ENCODE assay signal across 11 cellular contexts in the genomic region with DNA sequence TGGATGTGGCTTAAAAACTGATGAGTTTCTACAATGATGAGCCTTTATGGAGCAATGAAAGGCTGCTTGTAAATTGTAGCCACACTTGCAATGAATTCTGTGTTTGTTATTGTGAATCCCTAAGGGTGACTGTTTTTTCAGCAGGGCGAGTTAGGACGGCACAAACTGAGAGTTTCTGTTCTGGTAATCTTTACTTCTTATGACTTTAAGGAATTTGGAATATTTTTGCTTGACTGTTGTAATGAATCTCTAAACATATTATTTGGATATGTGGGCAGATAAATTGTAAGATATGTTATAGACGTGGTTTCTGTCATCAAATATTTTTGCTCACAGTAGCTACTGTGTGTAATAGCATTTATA. TPM values are rescaled to one million over a fixed set of nuclear protein-coding genes. Genes with fewer than 3 reads are reported as not detected.
DNase-seq lines count a peak whose midpoint lies in the region; ATAC-seq and TF ChIP-seq lines count a peak whose summit lies in the region.
"Had no signal": no experiment of that assay in that cellular context is flagged by ENCODE, and none has a peak within 500 bp of the region (broad histone marks: within the 10 kb centered on the region; RNA-seq: fewer than 3 reads in every experiment).

No MANE protein-coding gene starts in this region.

- H3K4ac ChIP-seq in mesenchymal stem cell (ENCODE audit: low read depth in 1 of 2, low read length in 2 of 2) = no peak overlapping the region

- POLR2A ChIA-PET in activated CD4-positive, alpha-beta T cell treated with anti-CD3 and anti-CD28 coated beads, Interleukin-2, amount 10 ng/mL, durations not matched to agents 7 days and 5 days (lab: Charles Lee) = no interaction called here

- CTCF ChIA-PET in activated CD4-positive, alpha-beta T cell treated with anti-CD3 and anti-CD28 coated beads, Interleukin-2, amount 10 ng/mL, durations not matched to agents 7 days and 5 days (lab: Charles Lee) = interaction anchor here (0.6 to 1.6 kb wide), 3 partner anchors 9 to 349 kb away, joined by 3 to 4 read pairs (median 3); no protein-coding TSS in a partner anchor

- no peak overlapping the region for H3K14ac ChIP-seq in mesenchymal stem cell (ENCODE audit: low read length in 2 of 2)

- H2AFZ ChIP-seq in mesenchymal stem cell (ENCODE audit: low read depth, low read length) = no peak overlapping the region

- H3K4me1 ChIP-seq in cardiac muscle cell (ENCODE audit: low read depth) = peaks cover 16% of the 10 kb centered on the region
- peaks cover 0 to 78% (median 36%) of the 10 kb centered on the region in 12 donors for H3K4me1 ChIP-seq in heart left ventricle
- peaks cover 6% of the 10 kb centered on the region for H3K4me1 ChIP-seq in mesenchymal stem cell (ENCODE audit: control insufficient read depth, insufficient read depth, low read depth, low read length)

- H3K9me3 Mint-ChIP-seq in activated CD4-positive, alpha-beta T cell treated with anti-CD3 and anti-CD28 coated beads, Interleukin-2, amount 10 ng/mL, durations not matched to agents 7 days and 5 days = no peaks in the 10 kb centered on the region

- DNase-seq in cardiac muscle cell (ENCODE audit: low read depth in 1 of 2, low spot score in 1 of 2) (peak in 1 of 2 donors; percentile 12), heart left ventricle (no peak), dorsolateral prefrontal cortex (no peak), mesenchymal stem cell (peak; percentile 43), LoVo (ENCODE audit: low spot score) (no peak)
- DNase-seq in activated T-cell treated with anti-CD3 and anti-CD28 coated beads, Interleukin-2, amount 50 U/mL, for 1 hour = no peak
- DNase-seq in activated CD4-positive, alpha-beta T cell treated with anti-CD3 and anti-CD28 coated beads, Interleukin-2, amount 10 ng/mL, durations not matched to agents 7 days and 5 days = no peak
- no peak for DNase-seq in effector CD4-positive, alpha-beta T cell
- DNase-seq: NCI-H446 had no signal

- H3K27me3 Mint-ChIP-seq in activated CD4-positive, alpha-beta T cell treated with anti-CD3 and anti-CD28 coated beads, Interleukin-2, amount 10 ng/mL, durations not matched to agents 7 days and 5 days = no peaks in the 10 kb centered on the region

- no peak overlapping the region for H3K27ac Mint-ChIP-seq in activated CD4-positive, alpha-beta T cell treated with anti-CD3 and anti-CD28 coated beads, Interleukin-2, amount 10 ng/mL, durations not matched to agents 7 days and 5 days

- H3K9ac ChIP-seq in mesenchymal stem cell (ENCODE audit: low read length) = peak overlapping the region; percentile 75

- no peaks in the 10 kb centered on the region for H3K9me3 ChIP-seq in cardiac muscle cell (ENCODE audit: low read depth)
- H3K9me3 ChIP-seq in heart left ventricle = no peaks in the 10 kb centered on the region
- H3K9me3 ChIP-seq in mesenchymal stem cell (ENCODE audit: control insufficient read depth, low read length) = no peaks in the 10 kb centered on the region
- H3K9me3 ChIP-seq: A549 had no signal

- no peak overlapping the region for H4K8ac ChIP-seq in mesenchymal stem cell (ENCODE audit: low read length)

- H3K18ac ChIP-seq in mesenchymal stem cell (ENCODE audit: low read depth in 1 of 2, low read length in 2 of 2) = no peak overlapping the region

- ATAC-seq in heart left ventricle = no peak

- WGBS in heart left ventricle, 4 donors = 60 to 73% (median 68%) methylated on average over 3 of the region's 3 CpGs
- WGBS in mesenchymal stem cell = 54% methylated on average over 3 of the region's 3 CpGs

- no peak overlapping the region for H2BK12ac ChIP-seq in mesenchymal stem cell (ENCODE audit: low read length in 2 of 2)

- intact Hi-C loops in heart left ventricle (cut with DNase I) (no loop called here), dorsolateral prefrontal cortex (cut with DNase I) (loop anchor here in 1 of 2 donors (5.0 kb wide), 1 partner anchor 34 kb away; no protein-coding TSS in a partner anchor)

- peaks cover 12% of the 10 kb centered on the region for H3K79me1 ChIP-seq in mesenchymal stem cell (replicated peaks; ENCODE audit: low read length, poor library complexity, severe bottlenecking)

- H3K27me3 ChIP-seq in cardiac muscle cell = no peaks in the 10 kb centered on the region
- no peaks in the 10 kb centered on the region for H3K27me3 ChIP-seq in heart left ventricle
- H3K27me3 ChIP-seq in dorsolateral prefrontal cortex = no peaks in the 10 kb centered on the region
- H3K27me3 ChIP-seq in mesenchymal stem cell (ENCODE audit: control insufficient read depth in 1 of 2, insufficient read depth in 1 of 2, low read length in 2 of 2) = no peaks in the 10 kb centered on the region

- no peak overlapping the region for H3K4me3 Mint-ChIP-seq in activated CD4-positive, alpha-beta T cell treated with anti-CD3 and anti-CD28 coated beads, Interleukin-2, amount 10 ng/mL, durations not matched to agents 7 days and 5 days

- no peak overlapping the region for H4K91ac ChIP-seq in mesenchymal stem cell (ENCODE audit: low read length)

- H3K4me2 ChIP-seq in mesenchymal stem cell (ENCODE audit: low read length, poor library complexity, severe bottlenecking) = no peak overlapping the region
- H3K4me2 ChIP-seq: A549 had no signal

- no peak overlapping the region for H3K23ac ChIP-seq in mesenchymal stem cell (ENCODE audit: low read length in 2 of 2)

- no peak overlapping the region for H2BK5ac ChIP-seq in mesenchymal stem cell (ENCODE audit: low read depth, low read length, poor library complexity, severe bottlenecking)

- no peak for TF ChIP-seq CTCF in cardiac muscle cell (IDR thresholded peaks at IDR 0.05; ENCODE audit: low read depth, low read length)
- TF ChIP-seq CTCF in heart left ventricle (IDR thresholded peaks at IDR 0.05) = no peak
- TF ChIP-seq CTCF in dorsolateral prefrontal cortex (IDR thresholded peaks at IDR 0.05 in 54 of 56, conservative IDR thresholded peaks at IDR 0.05 in 2 of 56; ENCODE audit: low read depth in 1 of 56, partially characterized antibody in 56 of 56) = peak in 5 of 56 donors; percentile 5 to 31 (median 13)

- TF ChIP-seq POLR2A in heart left ventricle (IDR thresholded peaks at IDR 0.05) = no peak

- peaks cover 40% of the 10 kb centered on the region for H3K4me1 Mint-ChIP-seq in activated CD4-positive, alpha-beta T cell treated with anti-CD3 and anti-CD28 coated beads, Interleukin-2, amount 10 ng/mL, durations not matched to agents 7 days and 5 days

- no peak overlapping the region for H2BK120ac ChIP-seq in mesenchymal stem cell (ENCODE audit: low read depth, low read length)

- H3K4me3 ChIP-seq in cardiac muscle cell = no peak overlapping the region
- H3K4me3 ChIP-seq in heart left ventricle = no peak overlapping the region
- peak overlapping the region in 55 of 59 donors; percentile 3 to 73 (median 43) for H3K4me3 ChIP-seq in dorsolateral prefrontal cortex
- peak overlapping the region in 1 of 2 experiments; percentile 49 for H3K4me3 ChIP-seq in mesenchymal stem cell (ENCODE audit: insufficient read depth in 1 of 2, low read depth in 1 of 2, low read length in 2 of 2)
- H3K4me3 ChIP-seq: A549, skin epidermis had no signal

- no peak overlapping the region for H2AK5ac ChIP-seq in mesenchymal stem cell (ENCODE audit: low read length, severe bottlenecking)

- H3K36me3 ChIP-seq in cardiac muscle cell (no peaks in the 10 kb centered on the region), heart left ventricle (no peaks in the 10 kb centered on the region), mesenchymal stem cell (ENCODE audit: control insufficient read depth in 1 of 2, insufficient read depth in 2 of 2, low read depth in 1 of 2, low read length in 2 of 2) (peaks cover 0 to 28% of the 10 kb centered on the region in 2 experiments)

- peaks cover 9% of the 10 kb centered on the region for H3K36me3 Mint-ChIP-seq in activated CD4-positive, alpha-beta T cell treated with anti-CD3 and anti-CD28 coated beads, Interleukin-2, amount 10 ng/mL, durations not matched to agents 7 days and 5 days (ENCODE audit: low read depth)

- no peak overlapping the region for H2BK15ac ChIP-seq in mesenchymal stem cell (ENCODE audit: low read depth, poor library complexity, severe bottlenecking)

- H3K27ac ChIP-seq in cardiac muscle cell = peak overlapping the region; percentile 18
- peak overlapping the region in 1 of 12 donors; percentile 34 for H3K27ac ChIP-seq in heart left ventricle
- peak overlapping the region; percentile 68 to 99 (median 94) for H3K27ac ChIP-seq in dorsolateral prefrontal cortex
- peak overlapping the region; percentile 50 for H3K27ac ChIP-seq in mesenchymal stem cell (ENCODE audit: low read length, poor library complexity, severe bottlenecking)
- H3K27ac ChIP-seq: A549 had no signal

RNA-seq across cellular contexts. Expression of gene RBPJ, which starts 22.2 kb away (rescaled TPM):
- total RNA-seq in cardiac muscle cell (33.0 and 50.3 TPM in 2 replicates), heart left ventricle (10 to 100 TPM; 29.7 to 84.3 (median 38.0) TPM), dorsolateral prefrontal cortex (100 to 1,000 TPM in 35 of 120 experiments, 10 to 100 TPM in 85; 61.1 to 192 (median 89.2) TPM)
- polyA plus RNA-seq in cardiac muscle cell (80.3 and 94.2 TPM in 2 replicates), heart left ventricle (10 to 100 TPM; 21.9 to 27.7 TPM)
- 55.7 TPM for polyA plus RNA-seq in mesenchymal stem cell (2013, experiment 1 of 2)
- 54.9 TPM for polyA plus RNA-seq in mesenchymal stem cell (2013, experiment 2 of 2)
- total RNA-seq in activated CD4-positive, alpha-beta T cell treated with anti-CD3 and anti-CD28 coated beads, Interleukin-2, amount 10 ng/mL, durations not matched to agents 7 days and 5 days = 10 to 100 TPM; 66.4 to 74.9 TPM

Comparison
In these comparisons a context has a peak if more than half of its experiments do, and no peak if none do; other contexts are left out.
1. H3K4me3 ChIP-seq: peak in dorsolateral prefrontal cortex (55 of 59); none in cardiac muscle cell (single experiment) and heart left ventricle (0 of 12).